9 cellular contexts compared by ENCODE assay signal in genomic region chr18:23992119-23992940, GRCh38. TPM values are rescaled to one million over a fixed set of nuclear protein-coding genes. Genes with fewer than 3 reads are reported as not detected.
A peak's percentile ranks its signal among the peaks of the same experiment; 100 is the strongest.
DNase-seq lines count a peak whose midpoint lies in the region; ATAC-seq and TF ChIP-seq lines count a peak whose summit lies in the region.
"Had no signal": no experiment of that assay in that cellular context is flagged by ENCODE, and none has a peak within 500 bp of the region (broad histone marks: within the 10 kb centered on the region; RNA-seq: fewer than 3 reads in every experiment).

No MANE protein-coding gene starts in this region.

- H3K4me3 Mint-ChIP-seq in activated naive CD8-positive, alpha-beta T cell treated with anti-CD3 and anti-CD28 coated beads, Interleukin-2, amount 50 U/mL, for 24 hours: peak overlapping the region; percentile 33

- H3K27ac ChIP-seq in lung (ENCODE audit: low read depth in 1 of 2, low read length in 1 of 2) (no peak overlapping the region), tibial nerve (peak overlapping the region in 1 of 4 donors; percentile 10)
- H3K27ac ChIP-seq: parathyroid adenoma had no signal

- TF ChIP-seq POLR2A in tibial nerve (IDR thresholded peaks at IDR 0.05): no peak

- no peaks in the 10 kb centered on the region for H3K36me3 Mint-ChIP-seq in activated naive CD8-positive, alpha-beta T cell treated with anti-CD3 and anti-CD28 coated beads, Interleukin-2, amount 50 U/mL, for 24 hours (ENCODE audit: low read depth)

- H3K9me3 ChIP-seq in lung (ENCODE audit: control insufficient read depth in 2 of 2, insufficient read depth in 1 of 2, low read length in 1 of 2) (no peaks in the 10 kb centered on the region), BE2C (no peaks in the 10 kb centered on the region), tibial nerve (no peaks in the 10 kb centered on the region)

- H3K36me3 ChIP-seq in lung (ENCODE audit: control insufficient read depth in 2 of 2, insufficient read depth in 2 of 2, low read length in 2 of 2) (no peaks in the 10 kb centered on the region), BE2C (no peaks in the 10 kb centered on the region), tibial nerve (no peaks in the 10 kb centered on the region)

- no peak for TF ChIP-seq EP300 in tibial nerve (IDR thresholded peaks at IDR 0.05)

- H3K27ac Mint-ChIP-seq in activated naive CD8-positive, alpha-beta T cell treated with anti-CD3 and anti-CD28 coated beads, Interleukin-2, amount 50 U/mL, for 24 hours: peak overlapping the region; percentile 45

- H3K27me3 Mint-ChIP-seq in activated naive CD8-positive, alpha-beta T cell treated with anti-CD3 and anti-CD28 coated beads, Interleukin-2, amount 50 U/mL, for 24 hours: no peaks in the 10 kb centered on the region

- H3K9me3 Mint-ChIP-seq in activated naive CD8-positive, alpha-beta T cell treated with anti-CD3 and anti-CD28 coated beads, Interleukin-2, amount 50 U/mL, for 24 hours: no peaks in the 10 kb centered on the region

- TF ChIP-seq CTCF in lung (IDR thresholded peaks at IDR 0.05; ENCODE audit: control extremely low read depth, extremely low read depth) (no peak), BE2C (IDR thresholded peaks at IDR 0.05; ENCODE audit: low read depth, low read length) (no peak), tibial nerve (IDR thresholded peaks at IDR 0.05) (no peak)

- H3K27me3 ChIP-seq in lung (ENCODE audit: control insufficient read depth, insufficient read depth): no peaks in the 10 kb centered on the region
- no peaks in the 10 kb centered on the region for H3K27me3 ChIP-seq in BE2C
- H3K27me3 ChIP-seq in tibial nerve: no peaks in the 10 kb centered on the region

- H3K4me3 ChIP-seq in lung (no peak overlapping the region), BE2C (ENCODE audit: low read depth, low read length) (no peak overlapping the region), tibial nerve (no peak overlapping the region)

- H3K4me1 Mint-ChIP-seq in activated naive CD8-positive, alpha-beta T cell treated with anti-CD3 and anti-CD28 coated beads, Interleukin-2, amount 50 U/mL, for 24 hours: peaks cover 61% of the 10 kb centered on the region

- 51 to 72% methylated on average over 7 of the region's 7 CpGs for WGBS in lung, 2 donors
- WGBS in tibial nerve, 2 donors: 57 to 61% methylated on average over 7 of the region's 7 CpGs

- DNase-seq in DMS153 (lab: John Stamatoyannopoulos, UW) (peak; percentile 22), NCI-H226 (peak; percentile 95), lung (ENCODE audit: low spot score) (peak; percentile 51), BE2C (no peak), tibial nerve (ENCODE audit: low spot score in 2 of 2) (no peak)
- DNase-seq in activated naive CD8-positive, alpha-beta T cell treated with anti-CD3 and anti-CD28 coated beads, Interleukin-2, amount 50 U/mL, for 24 hours: peak; percentile 40

- ATAC-seq in activated naive CD8-positive, alpha-beta T cell treated with anti-CD3 and anti-CD28 coated beads, Interleukin-2, amount 50 U/mL, for 24 hours: peak; percentile 98
- peak; percentile 34 for ATAC-seq in lung (ENCODE audit: insufficient read depth, low FRiP score)
- ATAC-seq in GM21390 (IDR thresholded peaks at IDR 0.05; ENCODE audit: unreplicated experiment): no peak
- ATAC-seq in GM21576 (IDR thresholded peaks at IDR 0.05; ENCODE audit: unreplicated experiment): no peak

- H3K4me1 ChIP-seq in lung (ENCODE audit: control insufficient read depth in 2 of 2, insufficient read depth in 2 of 2, low read length in 2 of 2): peaks cover 0 to 2% of the 10 kb centered on the region in 2 donors
- no peaks in the 10 kb centered on the region for H3K4me1 ChIP-seq in BE2C
- peaks cover 0 to 26% (median 6%) of the 10 kb centered on the region in 4 donors for H3K4me1 ChIP-seq in tibial nerve
- H3K4me1 ChIP-seq: parathyroid adenoma had no signal

RNA-seq across cellular contexts. Expression of gene TTC39C, which starts 22.2 kb away (rescaled TPM):
- total RNA-seq in lung (10 to 100 TPM; 21.3 to 33.5 TPM), tibial nerve (10 to 100 TPM; 22.6 to 35.1 (median 29.3) TPM)
- 10 to 100 TPM in 1 of 2 donors, 1 to 10 TPM in 1; 6.0 to 17.2 TPM for polyA plus RNA-seq in lung
- polyA plus RNA-seq in BE2C (2012; ENCODE audit: insufficient read depth, insufficient read length, low read depth): 5.4 TPM

Comparison
In these comparisons a context has a peak if more than half of its experiments do, and no peak if none do; other contexts are left out.
1. DNase-seq: peak in DMS153 (single experiment), NCI-H226 (single experiment), activated naive CD8-positive, alpha-beta T cell treated with anti-CD3 and anti-CD28 coated beads, Interleukin-2, amount 50 U/mL, for 24 hours (single experiment) and lung (single experiment); none in BE2C (single experiment) and tibial nerve (0 of 2).
2. ATAC-seq: peak in activated naive CD8-positive, alpha-beta T cell treated with anti-CD3 and anti-CD28 coated beads, Interleukin-2, amount 50 U/mL, for 24 hours (single experiment) and lung (single experiment); none in GM21390 (single experiment) and GM21576 (single experiment).